ENCODE assay signal across 8 cellular contexts in the genomic region with DNA sequence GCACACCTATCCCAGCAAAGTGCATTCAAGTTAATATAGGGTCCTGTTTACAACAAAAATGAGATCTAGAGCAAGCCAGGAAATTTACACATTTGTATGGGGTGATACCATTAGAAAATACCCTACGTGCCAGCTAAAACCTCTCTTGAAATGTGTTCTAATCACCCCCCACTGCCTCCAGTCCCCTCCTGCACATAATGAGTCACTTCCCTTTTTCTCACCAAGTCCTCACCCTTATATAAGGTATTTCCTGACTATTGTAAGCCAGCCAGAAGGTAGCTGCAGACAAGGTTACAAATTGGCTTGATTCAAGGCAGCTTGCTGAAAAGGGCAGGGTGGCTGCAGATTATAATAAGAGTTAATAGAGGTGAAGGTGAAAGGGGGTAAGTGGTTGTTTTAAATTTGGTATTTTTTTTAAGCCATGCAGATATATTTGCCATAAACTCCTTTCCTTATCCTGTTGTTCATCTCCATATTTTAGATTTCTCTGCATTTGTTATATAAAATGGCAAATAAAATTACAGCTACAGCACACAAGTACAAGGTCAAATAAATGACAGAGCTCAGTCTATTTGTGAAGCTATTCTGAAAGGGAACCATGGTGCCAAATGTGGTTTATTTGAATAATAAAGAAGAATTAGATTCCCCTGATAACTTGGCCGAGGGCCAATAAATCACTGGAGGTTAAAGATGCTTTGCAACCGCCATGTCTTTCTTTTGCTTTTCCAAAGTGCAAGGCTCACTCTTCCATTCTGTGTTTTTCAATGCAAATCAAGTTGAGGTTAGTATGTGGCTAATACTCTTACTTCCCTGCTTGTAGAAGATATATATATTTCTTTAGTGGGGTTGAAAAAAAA.
DNase-seq lines count a peak whose midpoint lies in the region; ATAC-seq and TF ChIP-seq lines count a peak whose summit lies in the region.

No MANE protein-coding gene starts in this region.

- H3K27ac Mint-ChIP-seq in CD4-positive, alpha-beta memory T cell, result no peak overlapping the region
- H3K27ac Mint-ChIP-seq in T-helper 2 cell treated with Interferon-gamma antibody and Interleukin-4, amounts not matched to agents 5 μg/mL and 100 μg/mL, for 36 hours, result no peak overlapping the region

- no peak overlapping the region for H3K4me3 Mint-ChIP-seq in CD4-positive, alpha-beta memory T cell
- no peak overlapping the region for H3K4me3 Mint-ChIP-seq in T-helper 2 cell treated with Interferon-gamma antibody and Interleukin-4, amounts not matched to agents 5 μg/mL and 100 μg/mL, for 36 hours

- H3K27me3 ChIP-seq in foreskin keratinocyte (no peaks in the 10 kb centered on the region), spleen (replicated peaks in 1 of 7) (no peaks in the 10 kb centered on the region)
- H3K27me3 ChIP-seq in CD4-positive, alpha-beta memory T cell (ENCODE audit: insufficient read depth, low read length), result no peaks in the 10 kb centered on the region

- DNase-seq in NCI-H2196 treated with DMSO at 0.1 percent for 48 hours (lab: John Stamatoyannopoulos, UW; ENCODE audit: unreplicated experiment) (peak; percentile 35), foreskin keratinocyte (peak; percentile 78 to 89), spleen (no peak)
- DNase-seq in CD4-positive, alpha-beta memory T cell, result no peak
- DNase-seq in T-helper 2 cell treated with Interferon-gamma antibody and Interleukin-4, amounts not matched to agents 5 μg/mL and 100 μg/mL, for 36 hours (ENCODE audit: low spot score), result no peak

- no peaks in the 10 kb centered on the region for H3K4me1 Mint-ChIP-seq in CD4-positive, alpha-beta memory T cell
- H3K4me1 Mint-ChIP-seq in T-helper 2 cell treated with Interferon-gamma antibody and Interleukin-4, amounts not matched to agents 5 μg/mL and 100 μg/mL, for 36 hours (ENCODE audit: low read depth), result no peaks in the 10 kb centered on the region

- H3K4me1 ChIP-seq in foreskin keratinocyte, result peaks cover 40% of the 10 kb centered on the region
- H3K4me1 ChIP-seq in CD4-positive, alpha-beta memory T cell (ENCODE audit: insufficient read depth, low read length), result no peaks in the 10 kb centered on the region
- no peaks in the 10 kb centered on the region for H3K4me1 ChIP-seq in spleen

- peaks cover 0 to 4% of the 10 kb centered on the region in 2 donors for H3K27me3 Mint-ChIP-seq in CD4-positive, alpha-beta memory T cell
- H3K27me3 Mint-ChIP-seq in T-helper 2 cell treated with Interferon-gamma antibody and Interleukin-4, amounts not matched to agents 5 μg/mL and 100 μg/mL, for 36 hours (ENCODE audit: low read depth), result no peaks in the 10 kb centered on the region

- H3K4me3 ChIP-seq in CD4-positive, alpha-beta memory T cell (ENCODE audit: low read length in 2 of 2), result no peak overlapping the region
- no peak overlapping the region for H3K4me3 ChIP-seq in spleen

- no peaks in the 10 kb centered on the region for H3K9me3 ChIP-seq in CD4-positive, alpha-beta memory T cell (ENCODE audit: control insufficient read depth in 1 of 2, low read length in 2 of 2)
- H3K9me3 ChIP-seq in spleen, result no peaks in the 10 kb centered on the region

- H3K36me3 ChIP-seq in CD4-positive, alpha-beta memory T cell (ENCODE audit: insufficient read depth, low read length), result no peaks in the 10 kb centered on the region
- H3K36me3 ChIP-seq in spleen, result no peaks in the 10 kb centered on the region

- CTCF ChIA-PET in CD4-positive, alpha-beta memory T cell (lab: Charles Lee; ENCODE audit: partially characterized antibody), result no interaction called here

- no peaks in the 10 kb centered on the region for H3K9me3 Mint-ChIP-seq in CD4-positive, alpha-beta memory T cell
- H3K9me3 Mint-ChIP-seq in T-helper 2 cell treated with Interferon-gamma antibody and Interleukin-4, amounts not matched to agents 5 μg/mL and 100 μg/mL, for 36 hours, result no peaks in the 10 kb centered on the region

- H3K27ac ChIP-seq in foreskin keratinocyte, result no peak overlapping the region
- H3K27ac ChIP-seq in CD4-positive, alpha-beta memory T cell (ENCODE audit: low read depth, low read length), result no peak overlapping the region
- no peak overlapping the region for H3K27ac ChIP-seq in spleen

- POLR2A ChIA-PET in CD4-positive, alpha-beta memory T cell (lab: Charles Lee; ENCODE audit: partially characterized antibody), result no interaction called here

- TF ChIP-seq CTCF in foreskin keratinocyte (conservative IDR thresholded peaks at IDR 0.05), result no peak
- no peak for TF ChIP-seq CTCF in spleen (IDR thresholded peaks at IDR 0.05 in 8 of 11, conservative IDR thresholded peaks at IDR 0.05 in 3 of 11)

- no peak for TF ChIP-seq POLR2A in spleen (IDR thresholded peaks at IDR 0.05)

- intact Hi-C loops in CD4-positive, alpha-beta memory T cell (cut with micrococcal nuclease), result no loop called here
- intact Hi-C loops in spleen (cut with DNase I; ENCODE audit: low total_unique reads), result no loop called here

- peak; percentile 90 for ATAC-seq in GM18858 (IDR thresholded peaks at IDR 0.05; ENCODE audit: unreplicated experiment)
- ATAC-seq in HG02798 (IDR thresholded peaks at IDR 0.05; ENCODE audit: poor library complexity, unreplicated experiment), result peak; percentile 68
- peak; percentile 83 for ATAC-seq in foreskin keratinocyte
- no peak for ATAC-seq in GM21576 (IDR thresholded peaks at IDR 0.05; ENCODE audit: unreplicated experiment)

- no peaks in the 10 kb centered on the region for H3K36me3 Mint-ChIP-seq in CD4-positive, alpha-beta memory T cell
- H3K36me3 Mint-ChIP-seq in T-helper 2 cell treated with Interferon-gamma antibody and Interleukin-4, amounts not matched to agents 5 μg/mL and 100 μg/mL, for 36 hours (ENCODE audit: low read depth), result no peaks in the 10 kb centered on the region

- 50 to 57% (median 54%) methylated on average over 3 of the region's 3 CpGs for WGBS in spleen, 5 donors

Comparison
In these comparisons a context has a peak if more than half of its experiments do, and no peak if none do; other contexts are left out.
1. DNase-seq: peak in NCI-H2196 treated with DMSO at 0.1 percent for 48 hours (single experiment) and foreskin keratinocyte (2 of 2); none in CD4-positive, alpha-beta memory T cell (0 of 5), spleen (single experiment) and T-helper 2 cell treated with Interferon-gamma antibody and Interleukin-4, amounts not matched to agents 5 μg/mL and 100 μg/mL, for 36 hours (single experiment).